ENCODE assay signal across 20 cellular contexts in the genomic region with DNA sequence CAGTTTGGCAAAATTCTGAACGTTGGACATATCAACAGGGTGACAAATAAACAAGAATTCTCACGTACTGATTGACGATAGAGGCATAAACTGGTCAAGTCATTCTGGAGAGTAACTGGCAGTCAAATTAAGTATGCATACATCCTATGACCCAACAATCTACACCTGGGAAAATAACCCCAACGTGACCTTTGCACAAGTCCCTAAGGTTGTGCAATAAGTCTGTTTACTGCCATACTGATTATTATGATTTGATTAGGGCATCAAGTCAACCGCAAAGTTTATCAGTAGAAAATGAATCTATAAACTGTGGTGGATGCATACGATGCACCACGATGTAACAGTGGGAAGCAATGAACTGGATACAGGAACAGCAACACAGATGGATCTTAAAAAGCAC. TPM values are rescaled to one million over a fixed set of nuclear protein-coding genes. Genes with fewer than 3 reads are reported as not detected.
"Had no signal": no experiment of that assay in that cellular context is flagged by ENCODE, and none has a peak within 500 bp of the region (broad histone marks: within the 10 kb centered on the region; RNA-seq: fewer than 3 reads in every experiment).

No MANE protein-coding gene starts in this region.

- DNase-seq: activated CD4-positive, alpha-beta T cell treated with anti-CD3 and anti-CD28 coated beads, Interleukin-2, amount 10 ng/mL, durations not matched to agents 7 days and 5 days; activated CD8-positive, alpha-beta T cell treated with anti-CD3 and anti-CD28 coated beads for 36 hours; activated T-cell treated with anti-CD3 and anti-CD28 coated beads, Interleukin-2, amount 50 U/mL, for 1 hour; central memory CD4-positive, alpha-beta T cell; dorsolateral prefrontal cortex; effector memory CD8-positive, alpha-beta T cell; kidney; nephron progenitor cell; pancreas; stimulated activated CD4-positive, alpha-beta T cell treated with anti-CD3 and anti-CD28 coated beads, Interleukin-15, amount 100 ng/mL, for 24 hours; stomach; T-helper 2 cell had no signal

- H3K36me3 Mint-ChIP-seq: memory B cell; stimulated activated memory B cell treated with anti-CD40 and anti-IgM and Interleukin-4, amounts not matched to agents 10 μg/mL and 1 μg/mL and 100 μg/mL, for 72 hours had no signal

- H3K27ac ChIP-seq: dorsolateral prefrontal cortex, pancreas, skin epidermis, stomach, suprapubic skin, tibial nerve had no signal

- H3K27me3 Mint-ChIP-seq: activated CD4-positive, alpha-beta T cell treated with anti-CD3 and anti-CD28 coated beads, Interleukin-2, amount 10 ng/mL, durations not matched to agents 7 days and 5 days; activated CD8-positive, alpha-beta T cell treated with anti-CD3 and anti-CD28 coated beads for 36 hours; activated T-helper 17 cell treated with anti-CD3 and anti-CD28 coated beads, Interleukin-2, amount 50 U/mL, for 72 hours; effector memory CD8-positive, alpha-beta T cell had no signal

- H3K36me3 ChIP-seq: pancreas had no signal

- H3K4me3 ChIP-seq: dorsolateral prefrontal cortex, pancreas, skin epidermis, stomach, suprapubic skin, tibial nerve had no signal

- H3K4me1 Mint-ChIP-seq: activated CD4-positive, alpha-beta T cell treated with anti-CD3 and anti-CD28 coated beads, Interleukin-2, amount 10 ng/mL, durations not matched to agents 7 days and 5 days; activated T-helper 17 cell treated with anti-CD3 and anti-CD28 coated beads, Interleukin-2, amount 50 U/mL, for 72 hours; memory B cell; nephron progenitor cell; stimulated activated memory B cell treated with anti-CD40 and anti-IgM and Interleukin-4, amounts not matched to agents 10 μg/mL and 1 μg/mL and 100 μg/mL, for 72 hours had no signal

- H3K4me3 Mint-ChIP-seq: activated CD4-positive, alpha-beta T cell treated with anti-CD3 and anti-CD28 coated beads, Interleukin-2, amount 10 ng/mL, durations not matched to agents 7 days and 5 days; activated CD8-positive, alpha-beta T cell treated with anti-CD3 and anti-CD28 coated beads for 36 hours; activated T-helper 17 cell treated with anti-CD3 and anti-CD28 coated beads, Interleukin-2, amount 50 U/mL, for 72 hours; effector memory CD8-positive, alpha-beta T cell; memory B cell; nephron progenitor cell; stimulated activated memory B cell treated with anti-CD40 and anti-IgM and Interleukin-4, amounts not matched to agents 10 μg/mL and 1 μg/mL and 100 μg/mL, for 72 hours had no signal

- H3K9me3 Mint-ChIP-seq: activated CD4-positive, alpha-beta T cell treated with anti-CD3 and anti-CD28 coated beads, Interleukin-2, amount 10 ng/mL, durations not matched to agents 7 days and 5 days; activated CD8-positive, alpha-beta T cell treated with anti-CD3 and anti-CD28 coated beads for 36 hours; nephron progenitor cell had no signal

- H3K4me1 ChIP-seq: pancreas, stomach, suprapubic skin, tibial nerve had no signal

- H3K27me3 ChIP-seq: dorsolateral prefrontal cortex, pancreas, stomach, suprapubic skin, tibial nerve had no signal

- H3K9me3 ChIP-seq: pancreas, stomach, suprapubic skin, tibial nerve had no signal

- H3K27ac Mint-ChIP-seq: activated CD4-positive, alpha-beta T cell treated with anti-CD3 and anti-CD28 coated beads, Interleukin-2, amount 10 ng/mL, durations not matched to agents 7 days and 5 days; activated CD8-positive, alpha-beta T cell treated with anti-CD3 and anti-CD28 coated beads for 36 hours; activated T-helper 17 cell treated with anti-CD3 and anti-CD28 coated beads, Interleukin-2, amount 50 U/mL, for 72 hours; effector memory CD8-positive, alpha-beta T cell; memory B cell; nephron progenitor cell; stimulated activated memory B cell treated with anti-CD40 and anti-IgM and Interleukin-4, amounts not matched to agents 10 μg/mL and 1 μg/mL and 100 μg/mL, for 72 hours had no signal

RNA-seq across cellular contexts. Expression of gene SEC16B, which starts 40.8 kb away (rescaled TPM):
- total RNA-seq: activated CD8-positive, alpha-beta T cell treated with anti-CD3 and anti-CD28 coated beads for 36 hours; activated naive CD4-positive, alpha-beta T cell treated with anti-CD3 and anti-CD28 coated beads, Interleukin-2, amount 50 U/mL, for 72 hours; activated T-helper 17 cell treated with anti-CD3 and anti-CD28 coated beads, Interleukin-2, amount 50 U/mL, for 72 hours; mononuclear cell had no signal
